25 cellular contexts compared by ENCODE assay signal in genomic region chrX:16897445-16897844, GRCh38. TPM values are rescaled to one million over a fixed set of nuclear protein-coding genes. Genes with fewer than 3 reads are reported as not detected.
"Had no signal": no experiment of that assay in that cellular context is flagged by ENCODE, and none has a peak within 500 bp of the region (broad histone marks: within the 10 kb centered on the region; RNA-seq: fewer than 3 reads in every experiment).

No MANE protein-coding gene starts in this region.

- DNase-seq: activated CD4-positive, alpha-beta T cell treated with anti-CD3 and anti-CD28 coated beads, Interleukin-2, amount 10 ng/mL, durations not matched to agents 7 days and 5 days; activated CD8-positive, alpha-beta T cell treated with anti-CD3 and anti-CD28 coated beads for 36 hours; activated gamma-delta T cell; activated naive CD4-positive, alpha-beta T cell treated with anti-CD3 and anti-CD28 coated beads, Interleukin-2, amount 50 U/mL, for 16 hours; activated naive CD8-positive, alpha-beta T cell treated with anti-CD3 and anti-CD28 coated beads, Interleukin-2, amount 50 U/mL, for 24 hours; cerebellar nuclear complex; heart left ventricle; left lung; natural killer cell; pancreas; psoas muscle; right cardiac atrium; stimulated activated CD4-positive, alpha-beta T cell treated with anti-CD3 and anti-CD28 coated beads, Interleukin-4, amount 100 ng/mL, for 4 hours; stimulated activated naive CD8-positive, alpha-beta T cell treated with anti-CD3 and anti-CD28 coated beads, Interleukin-15, Interleukin-2, amounts not matched to agents 100 U/mL and 50 U/mL, for 24 hours; substantia nigra; tibial artery had no signal

- H3K27ac Mint-ChIP-seq: activated CD4-positive, alpha-beta T cell treated with anti-CD3 and anti-CD28 coated beads, Interleukin-2, amount 10 ng/mL, durations not matched to agents 7 days and 5 days; activated CD8-positive, alpha-beta T cell treated with anti-CD3 and anti-CD28 coated beads for 36 hours; activated naive CD8-positive, alpha-beta T cell treated with anti-CD3 and anti-CD28 coated beads, Interleukin-2, amount 50 U/mL, for 24 hours; activated T-helper 1 cell treated with anti-CD3 and anti-CD28 coated beads, Interleukin-12 subunit alpha, Interleukin-12 subunit beta, Interleukin-2, Interleukin-4 antibody, amounts not matched to agents 30 ng/mL and 10 ng/mL and 1 ng/mL, durations not matched to agents 14 hours and 24 hours and 36 hours; mesothelial cell of epicardium; natural killer cell; T-helper 2 cell treated with Interferon-gamma antibody and Interleukin-4, amounts not matched to agents 5 μg/mL and 100 μg/mL, for 36 hours had no signal

- H3K27me3 Mint-ChIP-seq: activated naive CD8-positive, alpha-beta T cell treated with anti-CD3 and anti-CD28 coated beads, Interleukin-2, amount 50 U/mL, for 24 hours had no signal

- H3K27ac ChIP-seq: coronary artery, epithelial cell of prostate, gastroesophageal sphincter, heart left ventricle, left lung, pancreas, psoas muscle, tibial artery, VCaP had no signal

- ATAC-seq: activated CD4-positive, CD25-positive, alpha-beta regulatory T cell treated with anti-CD3 and anti-CD28 coated beads, Interleukin-2, amount 50 U/mL, for 24 hours; activated CD8-positive, alpha-beta T cell treated with anti-CD3 and anti-CD28 coated beads for 36 hours; activated naive CD8-positive, alpha-beta T cell treated with anti-CD3 and anti-CD28 coated beads, Interleukin-2, amount 50 U/mL, for 24 hours; gastroesophageal sphincter; heart left ventricle; left lung; natural killer cell; pancreas; psoas muscle; right cardiac atrium; stimulated activated naive CD8-positive, alpha-beta T cell treated with anti-CD3 and anti-CD28 coated beads, Interleukin-15, Interleukin-2, amounts not matched to agents 100 U/mL and 50 U/mL, for 24 hours had no signal

- H3K4me3 ChIP-seq: coronary artery, gastroesophageal sphincter, heart left ventricle, left lung, lung, pancreas, psoas muscle, tibial artery had no signal

- H3K4me1 ChIP-seq: gastroesophageal sphincter, heart left ventricle, pancreas, psoas muscle, tibial artery had no signal

- H3K27me3 ChIP-seq: gastroesophageal sphincter, tibial artery had no signal

- H3K9me3 Mint-ChIP-seq: activated CD4-positive, alpha-beta T cell treated with anti-CD3 and anti-CD28 coated beads, Interleukin-2, amount 10 ng/mL, durations not matched to agents 7 days and 5 days; activated CD8-positive, alpha-beta T cell treated with anti-CD3 and anti-CD28 coated beads for 36 hours; activated naive CD8-positive, alpha-beta T cell treated with anti-CD3 and anti-CD28 coated beads, Interleukin-2, amount 50 U/mL, for 24 hours; activated T-helper 1 cell treated with anti-CD3 and anti-CD28 coated beads, Interleukin-12 subunit alpha, Interleukin-12 subunit beta, Interleukin-2, Interleukin-4 antibody, amounts not matched to agents 30 ng/mL and 10 ng/mL and 1 ng/mL, durations not matched to agents 14 hours and 24 hours and 36 hours; mesothelial cell of epicardium; natural killer cell; T-helper 2 cell treated with Interferon-gamma antibody and Interleukin-4, amounts not matched to agents 5 μg/mL and 100 μg/mL, for 36 hours had no signal

- H3K9me3 ChIP-seq: gastroesophageal sphincter, heart left ventricle, left lung, pancreas, psoas muscle, tibial artery had no signal

- H3K36me3 Mint-ChIP-seq: mesothelial cell of epicardium, natural killer cell had no signal

- H3K4me3 Mint-ChIP-seq: activated CD4-positive, alpha-beta T cell treated with anti-CD3 and anti-CD28 coated beads, Interleukin-2, amount 10 ng/mL, durations not matched to agents 7 days and 5 days; activated CD8-positive, alpha-beta T cell treated with anti-CD3 and anti-CD28 coated beads for 36 hours; activated naive CD8-positive, alpha-beta T cell treated with anti-CD3 and anti-CD28 coated beads, Interleukin-2, amount 50 U/mL, for 24 hours; activated T-helper 1 cell treated with anti-CD3 and anti-CD28 coated beads, Interleukin-12 subunit alpha, Interleukin-12 subunit beta, Interleukin-2, Interleukin-4 antibody, amounts not matched to agents 30 ng/mL and 10 ng/mL and 1 ng/mL, durations not matched to agents 14 hours and 24 hours and 36 hours; mesothelial cell of epicardium; natural killer cell; T-helper 2 cell treated with Interferon-gamma antibody and Interleukin-4, amounts not matched to agents 5 μg/mL and 100 μg/mL, for 36 hours had no signal

- H3K36me3 ChIP-seq: gastroesophageal sphincter, heart left ventricle, left lung, pancreas, tibial artery had no signal

RNA-seq across cellular contexts. Expression of gene REPS2, which starts 49.0 kb away (rescaled TPM):
- total RNA-seq: activated CD4-positive, alpha-beta T cell treated with anti-CD3 and anti-CD28 coated beads, Interleukin-2, amount 10 ng/mL, durations not matched to agents 7 days and 5 days; activated CD8-positive, alpha-beta T cell treated with anti-CD3 and anti-CD28 coated beads for 36 hours; activated T-helper 1 cell treated with anti-CD3 and anti-CD28 coated beads, Interleukin-12 subunit alpha, Interleukin-12 subunit beta, Interleukin-2, Interleukin-4 antibody, amounts not matched to agents 30 ng/mL and 10 ng/mL and 1 ng/mL, durations not matched to agents 14 hours and 24 hours and 36 hours had no signal
